18 cellular contexts compared by ENCODE assay signal in the genomic region with DNA sequence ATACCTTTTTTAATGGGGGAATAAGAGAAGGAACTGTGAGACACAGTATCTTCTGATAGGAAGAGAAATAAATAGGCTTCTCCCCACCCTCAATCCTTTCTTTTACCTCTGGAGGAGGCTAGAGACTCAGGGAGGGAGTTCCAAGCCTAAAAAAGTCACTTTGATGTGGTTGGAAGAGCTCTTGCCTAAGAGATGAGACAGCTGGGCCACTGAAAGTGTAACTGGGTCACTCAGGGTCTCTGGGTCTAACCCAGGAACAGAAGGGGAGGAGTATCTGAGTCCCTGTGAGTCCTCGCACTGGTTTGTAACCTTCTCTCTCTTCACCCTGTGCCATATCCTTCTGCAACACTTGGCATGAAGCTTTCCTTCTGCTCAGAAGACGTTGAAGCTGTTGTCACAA.
"Had no signal": no experiment of that assay in that cellular context is flagged by ENCODE, and none has a peak within 500 bp of the region (broad histone marks: within the 10 kb centered on the region; RNA-seq: fewer than 3 reads in every experiment).

No MANE protein-coding gene starts in this region.

- H3K4me3 ChIP-seq: MG63, PC-9 had no signal

- H3K4me2 ChIP-seq: PC-9 had no signal

- H3K9me3 ChIP-seq: MG63 had no signal

- H3K27ac ChIP-seq: PC-9 had no signal

- H3K27me3 ChIP-seq: MG63 had no signal

- DNase-seq: activated CD4-positive, alpha-beta T cell treated with anti-CD3 and anti-CD28 coated beads for 48 hours; activated CD4-positive, alpha-beta T cell treated with anti-CD3 and anti-CD28 coated beads, Interleukin-2, amount 50 U/mL, for 4 hours; activated CD4-positive, CD25-positive, alpha-beta regulatory T cell treated with anti-CD3 and anti-CD28 coated beads, Interleukin-2, amount 50 U/mL, for 72 hours; activated CD8-positive, alpha-beta memory T cell treated with anti-CD3 and anti-CD28 coated beads, Interleukin-2, amount 50 U/mL, for 48 hours; activated CD8-positive, alpha-beta T cell treated with anti-CD3 and anti-CD28 coated beads, Interleukin-2, amount 10 ng/mL, durations not matched to agents 7 days and 5 days; activated naive CD4-positive, alpha-beta T cell; activated T-cell treated with anti-CD3 and anti-CD28 coated beads, Interleukin-2, amount 50 U/mL, for 1 hour; aorta; central memory CD4-positive, alpha-beta T cell; MG63; NCI-H1105; NCI-H1436; NCI-H187; NCI-H2081; NCI-H446; NCI-H524; PC-9; SHP77 treated with DMSO at 0.1 percent for 48 hours had no signal

- H2AFZ ChIP-seq: PC-9 had no signal

- ATAC-seq: activated CD8-positive, alpha-beta T cell treated with anti-CD3 and anti-CD28 coated beads, Interleukin-2, amount 10 ng/mL, durations not matched to agents 7 days and 5 days had no signal

- H3K36me3 ChIP-seq: MG63 had no signal
